ENCODE assay signal across 10 cellular contexts in genomic region chr5:963673-964531, GRCh38. TPM values are rescaled to one million over a fixed set of nuclear protein-coding genes. Genes with fewer than 3 reads are reported as not detected.
A peak's percentile ranks its signal among the peaks of the same experiment; 100 is the strongest.
DNase-seq lines count a peak whose midpoint lies in the region; ATAC-seq and TF ChIP-seq lines count a peak whose summit lies in the region.
"Had no signal": no experiment of that assay in that cellular context is flagged by ENCODE, and none has a peak within 500 bp of the region (broad histone marks: within the 10 kb centered on the region; RNA-seq: fewer than 3 reads in every experiment).

No MANE protein-coding gene starts in this region.

- peaks cover 52% of the 10 kb centered on the region for H3K27me3 Mint-ChIP-seq in activated naive CD8-positive, alpha-beta T cell treated with anti-CD3 and anti-CD28 coated beads, Interleukin-2, amount 50 U/mL, for 24 hours
- peaks cover 31% of the 10 kb centered on the region in 2 donors for H3K27me3 Mint-ChIP-seq in natural killer cell (ENCODE audit: low read depth in 2 of 2)

- intact Hi-C loops in natural killer cell (cut with micrococcal nuclease) = loop anchor here (5.0 kb wide), 1 partner anchor 43 kb away; the partner anchor contains the start of gene NKD2

- H3K9me3 ChIP-seq in gastroesophageal sphincter = no peaks in the 10 kb centered on the region
- H3K9me3 ChIP-seq: suprapubic skin had no signal

- no peaks in the 10 kb centered on the region for H3K36me3 Mint-ChIP-seq in activated naive CD8-positive, alpha-beta T cell treated with anti-CD3 and anti-CD28 coated beads, Interleukin-2, amount 50 U/mL, for 24 hours (ENCODE audit: low read depth)
- no peaks in the 10 kb centered on the region for H3K36me3 Mint-ChIP-seq in natural killer cell

- DNase-seq in EH (ENCODE audit: low read depth) = peak; percentile 52
- peak; percentile 32 for DNase-seq in H7
- DNase-seq in NCI-H524 (lab: John Stamatoyannopoulos, UW) = peak; percentile 98 to 100
- DNase-seq in activated naive CD8-positive, alpha-beta T cell treated with anti-CD3 and anti-CD28 coated beads, Interleukin-2, amount 50 U/mL, for 24 hours = peak; percentile 49
- peak; percentile 30 for DNase-seq in natural killer cell
- DNase-seq in germinal center (ENCODE audit: low spot score) = no peak
- DNase-seq in NCI-H748 (lab: John Stamatoyannopoulos, UW; ENCODE audit: unreplicated experiment) = no peak

- H3K4me1 ChIP-seq in gastroesophageal sphincter = peaks cover 0 to 25% (median 0%) of the 10 kb centered on the region in 3 donors

- H3K4me3 ChIP-seq in H7 (ENCODE audit: insufficient read depth, low read depth, low read length) = no peak overlapping the region
- H3K4me3 ChIP-seq in gastroesophageal sphincter = no peak overlapping the region
- H3K4me3 ChIP-seq: suprapubic skin had no signal

- 56 to 59% methylated on average over 4 to 7 of the region's 31 CpGs for WGBS in gastroesophageal sphincter (ENCODE audit: low coverage in 1 of 2), 2 donors

- H3K27ac Mint-ChIP-seq in activated naive CD8-positive, alpha-beta T cell treated with anti-CD3 and anti-CD28 coated beads, Interleukin-2, amount 50 U/mL, for 24 hours = peak overlapping the region; percentile 57
- peak overlapping the region; percentile 68 to 87 for H3K27ac Mint-ChIP-seq in natural killer cell

- peak; percentile 74 for ATAC-seq in activated naive CD8-positive, alpha-beta T cell treated with anti-CD3 and anti-CD28 coated beads, Interleukin-2, amount 50 U/mL, for 24 hours
- ATAC-seq in natural killer cell (peak; percentile 62 to 74 (median 66)), gastroesophageal sphincter (no peak)

- no peak for TF ChIP-seq POLR2A in gastroesophageal sphincter (IDR thresholded peaks at IDR 0.05)

- H3K27me3 ChIP-seq in H7 (ENCODE audit: control insufficient read depth, insufficient read depth, low read length) (no peaks in the 10 kb centered on the region), gastroesophageal sphincter (peaks cover 11% of the 10 kb centered on the region)

- no peak for TF ChIP-seq CTCF in natural killer cell (IDR thresholded peaks at IDR 0.05)
- no peak for TF ChIP-seq CTCF in gastroesophageal sphincter (IDR thresholded peaks at IDR 0.05)

- no peaks in the 10 kb centered on the region for H3K9me3 Mint-ChIP-seq in activated naive CD8-positive, alpha-beta T cell treated with anti-CD3 and anti-CD28 coated beads, Interleukin-2, amount 50 U/mL, for 24 hours
- H3K9me3 Mint-ChIP-seq in natural killer cell = no peaks in the 10 kb centered on the region

- TF ChIP-seq EP300 in gastroesophageal sphincter (IDR thresholded peaks at IDR 0.05) = no peak

- H3K36me3 ChIP-seq in H7 (replicated peaks; ENCODE audit: control insufficient read depth, insufficient read depth, low read length) = no peaks in the 10 kb centered on the region
- no peaks in the 10 kb centered on the region for H3K36me3 ChIP-seq in gastroesophageal sphincter
- H3K36me3 ChIP-seq: suprapubic skin had no signal

- peak overlapping the region in 2 of 4 donors; percentile 17 to 40 for H3K27ac ChIP-seq in gastroesophageal sphincter
- H3K27ac ChIP-seq: suprapubic skin had no signal

- peaks cover 32% of the 10 kb centered on the region for H3K4me1 Mint-ChIP-seq in activated naive CD8-positive, alpha-beta T cell treated with anti-CD3 and anti-CD28 coated beads, Interleukin-2, amount 50 U/mL, for 24 hours
- peaks cover 28 to 37% of the 10 kb centered on the region in 2 donors for H3K4me1 Mint-ChIP-seq in natural killer cell

- H3K4me3 Mint-ChIP-seq in activated naive CD8-positive, alpha-beta T cell treated with anti-CD3 and anti-CD28 coated beads, Interleukin-2, amount 50 U/mL, for 24 hours = peak overlapping the region; percentile 46
- H3K4me3 Mint-ChIP-seq in natural killer cell = peak overlapping the region; percentile 66

RNA-seq across cellular contexts. Expression of gene NKD2, which starts 44.7 kb away (rescaled TPM):
- total RNA-seq in H7 (2014; rRNA removed; shearing (Covaris generic)) = 4.9 and 5.7 TPM in 2 replicates
- total RNA-seq in natural killer cell = not detected
- total RNA-seq in gastroesophageal sphincter = 1 to 10 TPM; 1.8 to 6.1 (median 1.9) TPM
- total RNA-seq: HT1080 had no signal

Comparison
In these comparisons a context has a peak if more than half of its experiments do, and no peak if none do; other contexts are left out.
1. DNase-seq: peak in EH (single experiment), H7 (single experiment), NCI-H524 (2 of 2), activated naive CD8-positive, alpha-beta T cell treated with anti-CD3 and anti-CD28 coated beads, Interleukin-2, amount 50 U/mL, for 24 hours (single experiment) and natural killer cell (single experiment); none in germinal center (single experiment) and NCI-H748 (single experiment).